Comparison of ENCODE assay signal across 24 cellular contexts in genomic region chr10:98258683-98259454, GRCh38. TPM values are rescaled to one million over a fixed set of nuclear protein-coding genes. Genes with fewer than 3 reads are reported as not detected.
DNase-seq lines count a peak whose midpoint lies in the region; ATAC-seq and TF ChIP-seq lines count a peak whose summit lies in the region.
"Had no signal": no experiment of that assay in that cellular context is flagged by ENCODE, and none has a peak within 500 bp of the region (broad histone marks: within the 10 kb centered on the region; RNA-seq: fewer than 3 reads in every experiment).

No MANE protein-coding gene starts in this region.

- no peaks in the 10 kb centered on the region for H3K27me3 ChIP-seq in thoracic aorta (replicated peaks; ENCODE audit: insufficient read depth)
- H3K27me3 ChIP-seq: hepatocyte had no signal

- H3K9me3 Mint-ChIP-seq in activated naive CD4-positive, alpha-beta T cell treated with anti-CD3 and anti-CD28 coated beads, Interleukin-2, amount 50 U/mL, for 72 hours, result no peaks in the 10 kb centered on the region
- H3K9me3 Mint-ChIP-seq: brain; nephron; T-helper 2 cell treated with Interferon-gamma antibody and Interleukin-4, amounts not matched to agents 5 μg/mL and 100 μg/mL, for 36 hours had no signal

- H3K9me3 ChIP-seq in thoracic aorta, result no peaks in the 10 kb centered on the region

- no peak overlapping the region for H3K4me3 ChIP-seq in thoracic aorta
- H3K4me3 ChIP-seq: hepatocyte, smooth muscle cell had no signal

- peak overlapping the region; percentile 38 to 77 for H3K27ac Mint-ChIP-seq in activated naive CD4-positive, alpha-beta T cell treated with anti-CD3 and anti-CD28 coated beads, Interleukin-2, amount 50 U/mL, for 72 hours
- H3K27ac Mint-ChIP-seq: activated CD8-positive, alpha-beta T cell treated with anti-CD3 and anti-CD28 coated beads, Interleukin-2, amount 10 ng/mL, durations not matched to agents 7 days and 5 days; brain; nephron; T-helper 2 cell treated with Interferon-gamma antibody and Interleukin-4, amounts not matched to agents 5 μg/mL and 100 μg/mL, for 36 hours had no signal

- no peak for DNase-seq in activated naive CD4-positive, alpha-beta T cell treated with anti-CD3 and anti-CD28 coated beads, Interleukin-2, amount 50 U/mL, for 72 hours (ENCODE audit: low spot score in 2 of 2)
- DNase-seq in activated naive CD4-positive, alpha-beta T cell treated with anti-CD3 and anti-CD28 coated beads, Interleukin-2, amount 50 U/mL, for 16 hours, result no peak
- DNase-seq in M059J (ENCODE audit: low read depth) (peak; percentile 25), kidney tubule cell (ENCODE audit: low spot score) (peak; percentile 60), thoracic aorta (ENCODE audit: low spot score) (no peak), AG20443 (ENCODE audit: low spot score) (no peak)
- no peak for DNase-seq in activated CD4-positive, CD25-positive, alpha-beta regulatory T cell treated with anti-CD3 and anti-CD28 coated beads, Interleukin-2, amount 50 U/mL, for 72 hours
- DNase-seq: activated CD4-positive, CD25-positive, alpha-beta regulatory T cell; activated CD8-positive, alpha-beta T cell treated with anti-CD3 and anti-CD28 coated beads, Interleukin-2, amount 10 ng/mL, durations not matched to agents 7 days and 5 days; CD4-positive, CD25-positive, alpha-beta regulatory T cell; DMS53; Karpas-422; NCI-H1417 treated with DMSO at 0.1 percent for 48 hours; NCI-H2171 treated with DMSO at 0.1 percent for 48 hours; NCI-H748 treated with DMSO at 0.1 percent for 48 hours; stimulated activated CD4-positive, alpha-beta T cell treated with anti-CD3 and anti-CD28 coated beads, Interleukin-4, amount 100 ng/mL, for 24 hours had no signal

- ATAC-seq in activated naive CD4-positive, alpha-beta T cell treated with anti-CD3 and anti-CD28 coated beads, Interleukin-2, amount 50 U/mL, for 72 hours, result no peak
- ATAC-seq in thoracic aorta (ENCODE audit: insufficient number of reproducible peaks, low FRiP score, low read depth) (peak; percentile 42), GM21381 (IDR thresholded peaks at IDR 0.05; ENCODE audit: unreplicated experiment) (no peak)
- ATAC-seq: activated CD8-positive, alpha-beta T cell treated with anti-CD3 and anti-CD28 coated beads, Interleukin-2, amount 10 ng/mL, durations not matched to agents 7 days and 5 days had no signal

- H3K36me3 ChIP-seq in thoracic aorta, result no peaks in the 10 kb centered on the region

- no peaks in the 10 kb centered on the region for H3K36me3 Mint-ChIP-seq in activated naive CD4-positive, alpha-beta T cell treated with anti-CD3 and anti-CD28 coated beads, Interleukin-2, amount 50 U/mL, for 72 hours
- H3K36me3 Mint-ChIP-seq: brain had no signal

- peak overlapping the region in 1 of 2 donors; percentile 41 for H3K27ac ChIP-seq in thoracic aorta
- H3K27ac ChIP-seq: hepatocyte had no signal

- no peak for TF ChIP-seq CTCF in thoracic aorta (IDR thresholded peaks at IDR 0.05)

- peaks cover 7 to 48% of the 10 kb centered on the region in 2 donors for H3K4me1 ChIP-seq in thoracic aorta (ENCODE audit: control insufficient read depth in 1 of 2, low read depth in 2 of 2)

RNA-seq across cellular contexts. Expression of gene LOXL4, which starts 9.1 kb away (rescaled TPM):
- total RNA-seq in activated naive CD4-positive, alpha-beta T cell treated with anti-CD3 and anti-CD28 coated beads, Interleukin-2, amount 50 U/mL, for 72 hours, result not detected
- total RNA-seq in M059J (2014; rRNA removed; shearing (Covaris generic)), result 1.2 and 1.6 TPM in 2 replicates
- total RNA-seq in thoracic aorta, result 10 to 100 TPM; 15.4 to 24.5 TPM
- total RNA-seq: A673; activated CD8-positive, alpha-beta T cell treated with anti-CD3 and anti-CD28 coated beads, Interleukin-2, amount 10 ng/mL, durations not matched to agents 7 days and 5 days; CD4-positive, CD25-positive, alpha-beta regulatory T cell; SK-MEL-5 had no signal

Comparison
In these comparisons a context has a peak if more than half of its experiments do, and no peak if none do; other contexts are left out.
1. DNase-seq: peak in M059J (single experiment) and kidney tubule cell (single experiment); none in activated naive CD4-positive, alpha-beta T cell treated with anti-CD3 and anti-CD28 coated beads, Interleukin-2, amount 50 U/mL, for 72 hours (0 of 2), activated naive CD4-positive, alpha-beta T cell treated with anti-CD3 and anti-CD28 coated beads, Interleukin-2, amount 50 U/mL, for 16 hours (single experiment), thoracic aorta (single experiment), AG20443 (single experiment) and activated CD4-positive, CD25-positive, alpha-beta regulatory T cell treated with anti-CD3 and anti-CD28 coated beads, Interleukin-2, amount 50 U/mL, for 72 hours (single experiment).